15 cellular contexts compared by ENCODE assay signal in the genomic region with DNA sequence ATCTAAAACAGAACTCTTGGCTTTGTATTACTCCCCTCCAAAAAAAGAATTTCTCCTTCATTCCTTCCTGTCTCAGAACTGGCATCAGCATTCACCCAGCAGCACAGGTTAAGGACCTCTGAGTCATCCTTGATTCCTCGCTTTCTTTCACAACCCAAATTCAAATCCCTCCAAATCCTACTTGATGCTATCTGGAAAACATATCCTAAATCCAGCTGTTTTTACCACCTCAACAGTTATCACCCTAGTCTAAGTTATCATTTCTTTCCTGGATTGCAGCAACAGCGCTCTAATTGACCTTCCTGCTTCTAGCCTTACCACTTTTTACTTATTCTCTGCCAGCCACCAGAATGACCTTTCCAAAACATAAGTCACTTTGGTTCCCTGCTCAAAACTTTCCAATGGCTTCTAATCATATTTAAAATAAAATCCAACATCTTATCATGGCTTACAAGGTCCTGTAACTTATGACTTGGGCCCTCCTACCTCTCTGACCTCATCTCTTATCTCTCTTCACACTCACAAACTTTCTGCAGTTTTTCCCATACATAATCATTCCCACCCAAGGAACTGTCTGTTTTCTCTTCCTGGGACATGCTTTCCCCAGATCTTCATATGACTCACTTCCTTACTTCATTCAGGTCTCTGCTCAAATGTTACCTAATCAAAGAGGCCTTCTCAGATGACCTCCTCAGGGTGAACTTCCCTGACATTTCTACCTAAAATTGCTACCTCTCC.
DNase-seq lines count a peak whose midpoint lies in the region; ATAC-seq, FAIRE-seq and TF ChIP-seq lines count a peak whose summit lies in the region.
"Had no signal": no experiment of that assay in that cellular context is flagged by ENCODE, and none has a peak within 500 bp of the region (broad histone marks: within the 10 kb centered on the region; RNA-seq: fewer than 3 reads in every experiment).

No MANE protein-coding gene starts in this region.

- 0% methylated on average over 2 of the region's 2 CpGs for WGBS in K562 (ENCODE audit: insufficient coverage, low coverage, missing lambda C conversion rate)

- peak; percentile 92 for ATAC-seq in K562
- no peak for ATAC-seq in GM21423 (IDR thresholded peaks at IDR 0.05; ENCODE audit: unreplicated experiment)
- ATAC-seq: GM12878 had no signal

- TF ChIP-seq RAD21 in K562 (CRISPR knock-in tag; conservative IDR thresholded peaks at IDR 0.05 in 1 of 2, IDR thresholded peaks at IDR 0.05 in 1 of 2), result no peak; a peak in 1 of 4 replicates

- intact Hi-C loops in K562 (cut with micrococcal nuclease), result no loop called here

- POLR2A ChIA-PET in K562 (lab: Yijun Ruan, JAX), result no interaction called here

- TF ChIP-seq POLR2A in K562 (conservative IDR thresholded peaks at IDR 0.05), result no peak

- H3K4me3 ChIP-seq in HUES48 (ENCODE audit: low read depth, low read length), result no peak overlapping the region
- H3K4me3 ChIP-seq in K562, result no peak overlapping the region
- H3K4me3 ChIP-seq: GM12878, HAP-1, skin epidermis had no signal

- peak overlapping the region; percentile 58 for H3K4me2 ChIP-seq in K562 (ENCODE audit: insufficient read depth, low read length)

- no peak for TF ChIP-seq CTCF in K562 (IDR thresholded peaks at IDR 0.05 in 2 of 3, conservative IDR thresholded peaks at IDR 0.05 in 1 of 3; ENCODE audit: insufficient read depth in 2 of 3, low read depth in 1 of 3, low read length in 3 of 3)

- H3K4me1 ChIP-seq in HUES48 (ENCODE audit: control insufficient read depth, insufficient read depth, low read length), result no peaks in the 10 kb centered on the region
- H3K4me1 ChIP-seq in K562 (replicated peaks in 1 of 2; ENCODE audit: control insufficient read depth in 2 of 2, insufficient read depth in 2 of 2, low read length in 2 of 2), result peaks cover 3 to 30% of the 10 kb centered on the region in 2 experiments; a peak in 3 of 5 replicates
- H3K4me1 ChIP-seq: HAP-1 had no signal

- BruUV-seq in K562 (replicated peaks; lab: Mats Ljungman, UMichigan), result no TSS peak

- in situ Hi-C loops in K562 (cut with MboI), result no loop called here

- peak; percentile 91 for FAIRE-seq in K562 (lab: Jason Lieb, UNC)
- FAIRE-seq: colon, GM12878 had no signal

- H3K36me3 ChIP-seq in HUES48 (ENCODE audit: control insufficient read depth, insufficient read depth, low read length), result no peaks in the 10 kb centered on the region
- H3K36me3 ChIP-seq in K562 (ENCODE audit: control insufficient read depth, insufficient read depth, low read length), result no peaks in the 10 kb centered on the region
- H3K36me3 ChIP-seq: HAP-1 had no signal

- H3K27me3 ChIP-seq in HUES48 (ENCODE audit: control insufficient read depth, insufficient read depth, low read length) (no peaks in the 10 kb centered on the region), K562 (ENCODE audit: control insufficient read depth in 2 of 2, insufficient read depth in 2 of 2, low read length in 2 of 2) (no peaks in the 10 kb centered on the region)

- H2AFZ ChIP-seq in K562 (ENCODE audit: low read depth, low read length), result no peak overlapping the region

- DNase-seq in AG20443 (ENCODE audit: low spot score) (peak; percentile 47), K562 (ENCODE audit: extremely low read depth in 1 of 4, low spot score in 3 of 4) (peak; percentile 73 to 86 (median 79)), iPS-NIHi7 (ENCODE audit: extremely low spot score) (peak; percentile 18), putamen (ENCODE audit: low spot score) (no peak)
- no peak for DNase-seq in effector CD8-positive, alpha-beta T cell (lab: John Stamatoyannopoulos, UW)
- DNase-seq in stimulated activated naive CD4-positive, alpha-beta T cell (lab: John Stamatoyannopoulos, UW), result no peak
- DNase-seq: Caco-2, hypothalamus, SIG-M5 had no signal

- no peaks in the 10 kb centered on the region for H4K20me1 ChIP-seq in K562 (replicated peaks; ENCODE audit: control insufficient read depth, insufficient read depth, low read length)

- H3K9me3 ChIP-seq in HUES48 (ENCODE audit: control insufficient read depth, insufficient read depth, low read length) (no peaks in the 10 kb centered on the region), K562 (replicated peaks; ENCODE audit: control insufficient read depth, insufficient read depth, low read depth, low read length) (peaks cover 2% of the 10 kb centered on the region; the same call in 1 of the 2 replicates)
- H3K9me3 ChIP-seq: Caco-2 had no signal

- no peak overlapping the region for H3K9ac ChIP-seq in HUES48 (ENCODE audit: low read depth, low read length)
- peak overlapping the region in 1 of 2 experiments; percentile 56; a peak in 2 of 4 replicates for H3K9ac ChIP-seq in K562 (ENCODE audit: insufficient read depth in 1 of 2, low read depth in 2 of 2, low read length in 2 of 2)

- peak; percentile 91 for TF ChIP-seq EP300 in K562 (IDR thresholded peaks at IDR 0.05; ENCODE audit: low read length)

- CTCF ChIA-PET in K562 (lab: Yijun Ruan, JAX; ENCODE audit: low intra/inter-chr PET ratio), result no interaction called here

- peak overlapping the region; percentile 34 for H3K27ac ChIP-seq in HUES48 (ENCODE audit: low read depth, low read length)
- peak overlapping the region; percentile 86 for H3K27ac ChIP-seq in K562 (ENCODE audit: extremely low read depth, low read depth, low read length)
- H3K27ac ChIP-seq: skin epidermis had no signal

- no peaks in the 10 kb centered on the region for H3K9me1 ChIP-seq in K562 (ENCODE audit: control insufficient read depth, insufficient read depth, low read length)

- no peaks in the 10 kb centered on the region for H3K79me2 ChIP-seq in K562 (ENCODE audit: control insufficient read depth, insufficient read depth, low read length)

TF ChIP-seq in K562, 482 proteins besides CTCF, POLR2A, EP300 and RAD21 (continues in another document):
- TF ChIP-seq CTBP1 (IDR thresholded peaks at IDR 0.05; ENCODE audit: borderline replicate concordance), result peak; percentile 53; the same call in 1 of the 2 replicates
- TF ChIP-seq PML (IDR thresholded peaks at IDR 0.05; ENCODE audit: low read length), result peak; percentile 61
- TF ChIP-seq RBM22 (IDR thresholded peaks at IDR 0.05; ENCODE audit: low read depth, low read length, poor library complexity, severe bottlenecking), result no peak

Comparison
In these comparisons a context has a peak if more than half of its experiments do, and no peak if none do; other contexts are left out.
1. DNase-seq: peak in AG20443 (single experiment), K562 (4 of 4) and iPS-NIHi7 (single experiment); none in effector CD8-positive, alpha-beta T cell (single experiment), putamen (single experiment) and stimulated activated naive CD4-positive, alpha-beta T cell (0 of 6).